12 cellular contexts compared by ENCODE assay signal in genomic region chrX:148466292-148466691, GRCh38. TPM values are rescaled to one million over a fixed set of nuclear protein-coding genes. Genes with fewer than 3 reads are reported as not detected.
DNase-seq lines count a peak whose midpoint lies in the region; ATAC-seq and TF ChIP-seq lines count a peak whose summit lies in the region.
"Had no signal": no experiment of that assay in that cellular context is flagged by ENCODE, and none has a peak within 500 bp of the region (broad histone marks: within the 10 kb centered on the region; RNA-seq: fewer than 3 reads in every experiment).

No MANE protein-coding gene starts in this region.

- H3K36me3 Mint-ChIP-seq in activated CD8-positive, alpha-beta memory T cell treated with anti-CD3 and anti-CD28 coated beads, Interleukin-2, amount 10 ng/mL, durations not matched to agents 7 days and 5 days: peaks cover 1% of the 10 kb centered on the region
- H3K36me3 Mint-ChIP-seq in stimulated activated effector memory CD8-positive, alpha-beta T cell treated with anti-CD3 and anti-CD28 coated beads, Interleukin-12 subunit alpha, Interleukin-12 subunit beta, amount 100 ng/mL, for 72 hours: no peaks in the 10 kb centered on the region

- no peak overlapping the region for H3K27ac ChIP-seq in brain microvascular endothelial cell
- H3K27ac ChIP-seq: skin epidermis had no signal

- TF ChIP-seq CTCF in brain microvascular endothelial cell (IDR thresholded peaks at IDR 0.05; ENCODE audit: low read depth, low read length, missing control alignments): no peak

- peaks cover 6% of the 10 kb centered on the region for H3K27me3 Mint-ChIP-seq in activated CD8-positive, alpha-beta memory T cell treated with anti-CD3 and anti-CD28 coated beads, Interleukin-2, amount 10 ng/mL, durations not matched to agents 7 days and 5 days

- H3K9me3 Mint-ChIP-seq in activated CD8-positive, alpha-beta memory T cell treated with anti-CD3 and anti-CD28 coated beads, Interleukin-2, amount 10 ng/mL, durations not matched to agents 7 days and 5 days (ENCODE audit: low read depth): no peaks in the 10 kb centered on the region
- H3K9me3 Mint-ChIP-seq in stimulated activated effector memory CD8-positive, alpha-beta T cell treated with anti-CD3 and anti-CD28 coated beads, Interleukin-12 subunit alpha, Interleukin-12 subunit beta, amount 100 ng/mL, for 72 hours: peaks cover 2% of the 10 kb centered on the region

- no peaks in the 10 kb centered on the region for H3K27me3 ChIP-seq in brain microvascular endothelial cell (replicated peaks)

- H3K4me3 Mint-ChIP-seq in activated CD8-positive, alpha-beta memory T cell treated with anti-CD3 and anti-CD28 coated beads, Interleukin-2, amount 10 ng/mL, durations not matched to agents 7 days and 5 days: no peak overlapping the region
- H3K4me3 Mint-ChIP-seq in stimulated activated effector memory CD8-positive, alpha-beta T cell treated with anti-CD3 and anti-CD28 coated beads, Interleukin-12 subunit alpha, Interleukin-12 subunit beta, amount 100 ng/mL, for 72 hours: no peak overlapping the region

- H3K4me1 Mint-ChIP-seq in activated CD8-positive, alpha-beta memory T cell treated with anti-CD3 and anti-CD28 coated beads, Interleukin-2, amount 10 ng/mL, durations not matched to agents 7 days and 5 days: peaks cover 6% of the 10 kb centered on the region
- H3K4me1 Mint-ChIP-seq in stimulated activated effector memory CD8-positive, alpha-beta T cell treated with anti-CD3 and anti-CD28 coated beads, Interleukin-12 subunit alpha, Interleukin-12 subunit beta, amount 100 ng/mL, for 72 hours: no peaks in the 10 kb centered on the region

- in situ Hi-C loops in brain microvascular endothelial cell (cut with HindIII; ENCODE audit: low pct_ligation_motif_present, low sequenced_read_pairs): no loop called here

- peak; percentile 67 for ATAC-seq in activated CD8-positive, alpha-beta memory T cell treated with anti-CD3 and anti-CD28 coated beads, Interleukin-2, amount 10 ng/mL, durations not matched to agents 7 days and 5 days
- ATAC-seq in HG02571 (IDR thresholded peaks at IDR 0.05; ENCODE audit: unreplicated experiment) (peak; percentile 72), HG03442 (IDR thresholded peaks at IDR 0.05; ENCODE audit: unreplicated experiment) (peak; percentile 86)
- ATAC-seq in stimulated activated effector memory CD8-positive, alpha-beta T cell treated with anti-CD3 and anti-CD28 coated beads, Interleukin-12 subunit alpha, Interleukin-12 subunit beta, amount 100 ng/mL, for 72 hours: peak; percentile 97

- no peak overlapping the region for H3K27ac Mint-ChIP-seq in activated CD8-positive, alpha-beta memory T cell treated with anti-CD3 and anti-CD28 coated beads, Interleukin-2, amount 10 ng/mL, durations not matched to agents 7 days and 5 days
- H3K27ac Mint-ChIP-seq in stimulated activated effector memory CD8-positive, alpha-beta T cell treated with anti-CD3 and anti-CD28 coated beads, Interleukin-12 subunit alpha, Interleukin-12 subunit beta, amount 100 ng/mL, for 72 hours: no peak overlapping the region

- CTCF ChIA-PET in activated CD8-positive, alpha-beta memory T cell treated with anti-CD3 and anti-CD28 coated beads, Interleukin-2, amount 10 ng/mL, durations not matched to agents 7 days and 5 days (lab: Charles Lee): no interaction called here

- DNase-seq in activated CD8-positive, alpha-beta memory T cell treated with anti-CD3 and anti-CD28 coated beads, Interleukin-2, amount 10 ng/mL, durations not matched to agents 7 days and 5 days: no peak
- DNase-seq in activated CD8-positive, alpha-beta memory T cell treated with anti-CD3 and anti-CD28 coated beads for 24 hours: no peak
- no peak for DNase-seq in stimulated activated effector memory CD8-positive, alpha-beta T cell treated with anti-CD3 and anti-CD28 coated beads, Interleukin-12 subunit alpha, Interleukin-12 subunit beta, amount 100 ng/mL, for 72 hours (ENCODE audit: low spot score in 2 of 2)
- DNase-seq in putamen (ENCODE audit: low spot score) (no peak), brain microvascular endothelial cell (no peak), LoVo (ENCODE audit: low spot score) (no peak)
- DNase-seq: activated naive CD4-positive, alpha-beta T cell treated with anti-CD3 and anti-CD28 coated beads, Interleukin-2, amount 50 U/mL, for 16 hours; effector CD8-positive, alpha-beta T cell had no signal

- no peak overlapping the region for H3K4me3 ChIP-seq in brain microvascular endothelial cell (ENCODE audit: low read depth, low read length)
- H3K4me3 ChIP-seq: skin epidermis had no signal

- H3K36me3 ChIP-seq in brain microvascular endothelial cell (replicated peaks): no peaks in the 10 kb centered on the region

RNA-seq across cellular contexts. Expression of gene AFF2, which starts 34.1 kb away (rescaled TPM):
- under 1 TPM; 0.42 to 0.61 TPM for total RNA-seq in activated CD8-positive, alpha-beta memory T cell treated with anti-CD3 and anti-CD28 coated beads, Interleukin-2, amount 10 ng/mL, durations not matched to agents 7 days and 5 days
- total RNA-seq: A673 had no signal
